In the genomic region with DNA sequence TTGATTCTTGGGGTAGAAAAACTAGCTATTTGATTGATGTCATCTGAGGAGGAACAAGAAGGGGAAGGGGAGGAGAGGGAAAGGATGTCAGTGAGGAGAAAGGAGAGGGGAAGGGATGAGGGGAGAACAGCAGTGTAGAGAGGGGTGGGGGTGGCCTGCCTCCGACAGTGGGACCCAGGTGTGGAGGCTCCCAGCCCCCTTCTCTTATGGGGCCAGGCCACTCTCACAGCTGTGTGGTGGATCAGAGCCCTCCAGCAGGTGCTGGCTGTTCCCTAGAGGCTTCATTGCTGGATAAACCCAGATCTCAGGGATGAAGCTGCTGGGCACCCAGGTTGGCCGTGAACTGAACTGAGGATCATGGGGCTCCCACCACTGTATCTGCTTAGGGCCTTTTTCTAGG, we compare ENCODE assay signal across 1 cellular context.
TF ChIP-seq lines count a peak whose summit lies in the region.

No MANE protein-coding gene starts in this region.

TF ChIP-seq in K562, 482 proteins besides CTCF, POLR2A, EP300 and RAD21:
- TF ChIP-seq DACH1 (IDR thresholded peaks at IDR 0.05; ENCODE audit: partially characterized antibody) = no peak
- TF ChIP-seq NR2F6 (CRISPR knock-in tag; IDR thresholded peaks at IDR 0.05) = no peak
- TF ChIP-seq SMAD1 (IDR thresholded peaks at IDR 0.05; ENCODE audit: low read depth, low read length, partially characterized antibody) = no peak
- no peak for TF ChIP-seq THRAP3 (IDR thresholded peaks at IDR 0.05; ENCODE audit: borderline replicate concordance)
- TF ChIP-seq, protein P1, sequence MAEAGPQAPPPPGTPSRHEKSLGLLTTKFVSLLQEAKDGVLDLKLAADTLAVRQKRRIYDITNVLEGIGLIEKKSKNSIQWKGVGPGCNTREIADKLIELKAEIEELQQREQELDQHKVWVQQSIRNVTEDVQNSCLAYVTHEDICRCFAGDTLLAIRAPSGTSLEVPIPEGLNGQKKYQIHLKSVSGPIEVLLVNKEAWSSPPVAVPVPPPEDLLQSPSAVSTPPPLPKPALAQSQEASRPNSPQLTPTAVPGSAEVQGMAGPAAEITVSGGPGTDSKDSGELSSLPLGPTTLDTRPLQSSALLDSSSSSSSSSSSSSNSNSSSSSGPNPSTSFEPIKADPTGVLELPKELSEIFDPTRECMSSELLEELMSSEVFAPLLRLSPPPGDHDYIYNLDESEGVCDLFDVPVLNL (CRISPR knock-in tag; IDR thresholded peaks at IDR 0.05; ENCODE audit: low read depth) = no peak
- no peak for TF ChIP-seq SMARCB1 (IDR thresholded peaks at IDR 0.05; ENCODE audit: insufficient read length, low read depth)
- TF ChIP-seq JUNB (CRISPR knock-in tag; conservative IDR thresholded peaks at IDR 0.05) = no peak
- TF ChIP-seq ESRRA (IDR thresholded peaks at IDR 0.05; ENCODE audit: borderline replicate concordance, low read depth) = no peak
- TF ChIP-seq SNRNP70 (optimal IDR thresholded peaks at IDR 0.05; ENCODE audit: low read depth, low read length) = no peak
- no peak for TF ChIP-seq ASH1L (IDR thresholded peaks at IDR 0.05; ENCODE audit: borderline replicate concordance, low read depth, partially characterized antibody)
- no peak for TF ChIP-seq U2AF1 (optimal IDR thresholded peaks at IDR 0.05; ENCODE audit: low read depth, low read length)
- no peak for TF ChIP-seq TAF15 (IDR thresholded peaks at IDR 0.05; ENCODE audit: low read depth, low read length)
- TF ChIP-seq, protein P2, sequence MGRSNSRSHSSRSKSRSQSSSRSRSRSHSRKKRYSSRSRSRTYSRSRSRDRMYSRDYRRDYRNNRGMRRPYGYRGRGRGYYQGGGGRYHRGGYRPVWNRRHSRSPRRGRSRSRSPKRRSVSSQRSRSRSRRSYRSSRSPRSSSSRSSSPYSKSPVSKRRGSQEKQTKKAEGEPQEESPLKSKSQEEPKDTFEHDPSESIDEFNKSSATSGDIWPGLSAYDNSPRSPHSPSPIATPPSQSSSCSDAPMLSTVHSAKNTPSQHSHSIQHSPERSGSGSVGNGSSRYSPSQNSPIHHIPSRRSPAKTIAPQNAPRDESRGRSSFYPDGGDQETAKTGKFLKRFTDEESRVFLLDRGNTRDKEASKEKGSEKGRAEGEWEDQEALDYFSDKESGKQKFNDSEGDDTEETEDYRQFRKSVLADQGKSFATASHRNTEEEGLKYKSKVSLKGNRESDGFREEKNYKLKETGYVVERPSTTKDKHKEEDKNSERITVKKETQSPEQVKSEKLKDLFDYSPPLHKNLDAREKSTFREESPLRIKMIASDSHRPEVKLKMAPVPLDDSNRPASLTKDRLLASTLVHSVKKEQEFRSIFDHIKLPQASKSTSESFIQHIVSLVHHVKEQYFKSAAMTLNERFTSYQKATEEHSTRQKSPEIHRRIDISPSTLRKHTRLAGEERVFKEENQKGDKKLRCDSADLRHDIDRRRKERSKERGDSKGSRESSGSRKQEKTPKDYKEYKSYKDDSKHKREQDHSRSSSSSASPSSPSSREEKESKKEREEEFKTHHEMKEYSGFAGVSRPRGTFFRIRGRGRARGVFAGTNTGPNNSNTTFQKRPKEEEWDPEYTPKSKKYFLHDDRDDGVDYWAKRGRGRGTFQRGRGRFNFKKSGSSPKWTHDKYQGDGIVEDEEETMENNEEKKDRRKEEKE (IDR thresholded peaks at IDR 0.05; ENCODE audit: borderline replicate concordance in 1 of 2, control insufficient read depth in 1 of 2, low read depth in 2 of 2, low read length in 1 of 2) = no peak
- TF ChIP-seq MED1 (CRISPR knock-in tag; IDR thresholded peaks at IDR 0.05; ENCODE audit: borderline replicate concordance) = no peak
- TF ChIP-seq U2AF2 (optimal IDR thresholded peaks at IDR 0.05; ENCODE audit: low read depth, low read length) = no peak
- no peak for TF ChIP-seq STAT5A (IDR thresholded peaks at IDR 0.05; ENCODE audit: borderline replicate concordance, low read length)
- no peak for TF ChIP-seq ZEB2 (IDR thresholded peaks at IDR 0.05)
- no peak for TF ChIP-seq SMAD2 (IDR thresholded peaks at IDR 0.05; ENCODE audit: low read depth, low read length)
